9 cellular contexts compared by ENCODE assay signal in the genomic region with DNA sequence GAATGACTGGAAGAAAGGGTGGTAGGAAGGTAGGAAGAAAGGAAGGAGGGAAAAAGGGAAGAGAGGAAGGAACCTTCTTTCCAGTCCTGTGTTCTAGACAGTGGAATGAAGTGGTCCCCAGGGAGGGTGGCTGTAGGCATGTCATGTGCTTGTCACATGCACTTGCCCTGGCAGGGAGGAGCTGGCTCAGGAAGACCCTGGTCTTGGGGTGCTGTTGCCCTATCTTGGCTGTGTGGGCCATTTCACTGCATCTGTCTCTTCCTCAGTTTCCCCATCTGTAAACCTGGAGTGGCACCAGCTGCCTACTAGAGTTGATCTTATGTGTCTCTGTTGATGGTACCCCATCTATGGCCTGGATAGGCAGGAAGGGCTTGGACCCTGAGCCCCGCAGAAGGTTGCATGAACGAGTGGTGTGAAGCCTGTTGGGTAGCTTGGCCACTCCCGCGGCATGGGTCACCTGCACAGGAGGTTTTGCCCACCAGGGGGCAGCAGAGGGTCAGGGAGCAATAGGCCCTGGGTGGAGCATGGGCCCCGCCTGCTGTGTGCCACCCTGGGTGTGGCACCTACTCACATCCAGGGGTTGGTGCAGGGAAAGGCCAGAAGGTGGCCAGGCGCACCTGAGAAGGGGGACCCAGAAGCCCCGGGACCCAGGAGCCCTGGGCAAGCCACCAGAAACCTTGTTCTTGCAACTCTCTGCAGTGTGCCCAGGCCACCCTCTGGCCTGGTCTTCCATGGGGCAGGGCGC. TPM values are rescaled to one million over a fixed set of nuclear protein-coding genes. Genes with fewer than 3 reads are reported as not detected.
DNase-seq lines count a peak whose midpoint lies in the region; TF ChIP-seq lines count a peak whose summit lies in the region.
"Had no signal": no experiment of that assay in that cellular context is flagged by ENCODE, and none has a peak within 500 bp of the region (broad histone marks: within the 10 kb centered on the region; RNA-seq: fewer than 3 reads in every experiment).

No MANE protein-coding gene starts in this region.

- CTCF ChIA-PET in activated CD4-positive, alpha-beta memory T cell treated with anti-CD3 and anti-CD28 coated beads, Interleukin-2, amount 10 ng/mL, durations not matched to agents 7 days and 5 days (lab: Charles Lee), result interaction anchor here (0.7 to 1.5 kb wide), 4 partner anchors 8 to 1711 kb away, joined by 3 to 4 read pairs (median 3); no protein-coding TSS in a partner anchor

- peaks cover 2% of the 10 kb centered on the region for H3K4me1 Mint-ChIP-seq in activated CD4-positive, alpha-beta memory T cell treated with anti-CD3 and anti-CD28 coated beads, Interleukin-2, amount 10 ng/mL, durations not matched to agents 7 days and 5 days
- H3K4me1 Mint-ChIP-seq in endodermal cell, result peaks cover 8% of the 10 kb centered on the region
- H3K4me1 Mint-ChIP-seq in neural progenitor cell, result peaks cover 10% of the 10 kb centered on the region

- H3K9me3 ChIP-seq in endodermal cell (ENCODE audit: control insufficient read depth, low read length) (no peaks in the 10 kb centered on the region), neural progenitor cell (ENCODE audit: low read depth) (no peaks in the 10 kb centered on the region), tibial artery (no peaks in the 10 kb centered on the region)

- no peak overlapping the region for H3K27ac Mint-ChIP-seq in activated CD4-positive, alpha-beta memory T cell treated with anti-CD3 and anti-CD28 coated beads, Interleukin-2, amount 10 ng/mL, durations not matched to agents 7 days and 5 days
- no peak overlapping the region for H3K27ac Mint-ChIP-seq in endodermal cell
- peak overlapping the region; percentile 8 for H3K27ac Mint-ChIP-seq in neural progenitor cell
- H3K27ac Mint-ChIP-seq: activated naive CD8-positive, alpha-beta T cell had no signal

- DNase-seq in GM03348 (ENCODE audit: low spot score), result peak; percentile 59
- DNase-seq in HFF-Myc (ENCODE audit: extremely low read depth, low read depth), result no peak
- peak; percentile 30 for DNase-seq in NCI-H2107 (lab: John Stamatoyannopoulos, UW)
- peak; percentile 83 for DNase-seq in activated CD4-positive, alpha-beta memory T cell treated with anti-CD3 and anti-CD28 coated beads, Interleukin-2, amount 10 ng/mL, durations not matched to agents 7 days and 5 days
- peak; percentile 93 for DNase-seq in endodermal cell
- DNase-seq in neural progenitor cell (ENCODE audit: low spot score), result peak; percentile 54
- DNase-seq in tibial artery, result peak; percentile 67 to 78
- DNase-seq in DMS79 treated with DMSO at 0.1 percent for 48 hours (lab: John Stamatoyannopoulos, UW), result no peak

- H3K27me3 ChIP-seq in endodermal cell (ENCODE audit: control insufficient read depth, insufficient read depth, low read length, poor library complexity, severe bottlenecking) (peaks cover 6% of the 10 kb centered on the region), neural progenitor cell (no peaks in the 10 kb centered on the region), tibial artery (peaks cover 0 to 3% of the 10 kb centered on the region in 2 donors)

- intact Hi-C loops in tibial artery (cut with DNase I; ENCODE audit: low total_unique reads), result loop anchor here (5.0 kb wide), 1 partner anchor 776 kb away; no protein-coding TSS in a partner anchor

- no peaks in the 10 kb centered on the region for H3F3A ChIP-seq in neural progenitor cell (ENCODE audit: low read depth)

- 76 to 95% methylated on average over 3 to 8 of the region's 8 CpGs for WGBS in endodermal cell (ENCODE audit: insufficient coverage in 1 of 2, insufficient read length in 1 of 2), 2 experiments

- POLR2A ChIA-PET in activated CD4-positive, alpha-beta memory T cell treated with anti-CD3 and anti-CD28 coated beads, Interleukin-2, amount 10 ng/mL, durations not matched to agents 7 days and 5 days (lab: Charles Lee), result no interaction called here

- H3K4me2 ChIP-seq in neural progenitor cell, result no peak overlapping the region

- H3K9me3 Mint-ChIP-seq in activated CD4-positive, alpha-beta memory T cell treated with anti-CD3 and anti-CD28 coated beads, Interleukin-2, amount 10 ng/mL, durations not matched to agents 7 days and 5 days, result no peaks in the 10 kb centered on the region
- H3K9me3 Mint-ChIP-seq in endodermal cell (no peaks in the 10 kb centered on the region), neural progenitor cell (peaks cover 5% of the 10 kb centered on the region)

- no peak overlapping the region for H3K27ac ChIP-seq in endodermal cell (ENCODE audit: low read depth, low read length)
- H3K27ac ChIP-seq in neural progenitor cell, result no peak overlapping the region
- no peak overlapping the region for H3K27ac ChIP-seq in tibial artery

- H3K4me3 ChIP-seq in HFF-Myc (replicated peaks; ENCODE audit: low read depth, low read length), result no peak overlapping the region
- H3K4me3 ChIP-seq in endodermal cell (ENCODE audit: low read length), result no peak overlapping the region
- H3K4me3 ChIP-seq in neural progenitor cell, result no peak overlapping the region
- no peak overlapping the region for H3K4me3 ChIP-seq in tibial artery

- H3K36me3 Mint-ChIP-seq in activated CD4-positive, alpha-beta memory T cell treated with anti-CD3 and anti-CD28 coated beads, Interleukin-2, amount 10 ng/mL, durations not matched to agents 7 days and 5 days (ENCODE audit: low read depth), result no peaks in the 10 kb centered on the region
- no peaks in the 10 kb centered on the region for H3K36me3 Mint-ChIP-seq in endodermal cell (ENCODE audit: low read depth)
- H3K36me3 Mint-ChIP-seq in neural progenitor cell, result no peaks in the 10 kb centered on the region
- H3K36me3 Mint-ChIP-seq: activated naive CD8-positive, alpha-beta T cell had no signal

- no peaks in the 10 kb centered on the region for H3K79me2 ChIP-seq in neural progenitor cell (ENCODE audit: low read depth)

- H3K27me3 Mint-ChIP-seq in activated CD4-positive, alpha-beta memory T cell treated with anti-CD3 and anti-CD28 coated beads, Interleukin-2, amount 10 ng/mL, durations not matched to agents 7 days and 5 days, result no peaks in the 10 kb centered on the region
- H3K27me3 Mint-ChIP-seq in endodermal cell (ENCODE audit: insufficient read depth), result no peaks in the 10 kb centered on the region
- H3K27me3 Mint-ChIP-seq in neural progenitor cell (ENCODE audit: insufficient read depth, low read depth), result peaks cover 15% of the 10 kb centered on the region
- H3K27me3 Mint-ChIP-seq: activated naive CD8-positive, alpha-beta T cell had no signal

- H3K36me3 ChIP-seq in endodermal cell (ENCODE audit: control insufficient read depth, insufficient read depth, low read length) (no peaks in the 10 kb centered on the region), neural progenitor cell (no peaks in the 10 kb centered on the region), tibial artery (no peaks in the 10 kb centered on the region)

- H3K4me1 ChIP-seq in endodermal cell (ENCODE audit: control insufficient read depth, insufficient read depth, low read length) (no peaks in the 10 kb centered on the region), neural progenitor cell (peaks cover 6% of the 10 kb centered on the region), tibial artery (no peaks in the 10 kb centered on the region)

- no peaks in the 10 kb centered on the region for H4K20me1 ChIP-seq in neural progenitor cell (ENCODE audit: low read depth)

- no peak overlapping the region for H2AFZ ChIP-seq in neural progenitor cell (replicated peaks)

- TF ChIP-seq CTCF in HFF-Myc (IDR thresholded peaks at IDR 0.05; ENCODE audit: low read depth, low read length, missing control alignments) (peak; percentile 71), endodermal cell (conservative IDR thresholded peaks at IDR 0.05) (peak; percentile 92), neural progenitor cell (IDR thresholded peaks at IDR 0.05) (peak; percentile 63), tibial artery (IDR thresholded peaks at IDR 0.05) (peak; percentile 54)

- H3K9ac ChIP-seq in endodermal cell (ENCODE audit: extremely low read depth, low read length, poor library complexity, severe bottlenecking) (no peak overlapping the region), neural progenitor cell (no peak overlapping the region)

- no peak overlapping the region for H3K4me3 Mint-ChIP-seq in activated CD4-positive, alpha-beta memory T cell treated with anti-CD3 and anti-CD28 coated beads, Interleukin-2, amount 10 ng/mL, durations not matched to agents 7 days and 5 days
- H3K4me3 Mint-ChIP-seq in endodermal cell (no peak overlapping the region), neural progenitor cell (no peak overlapping the region)
- H3K4me3 Mint-ChIP-seq: activated naive CD8-positive, alpha-beta T cell had no signal

RNA-seq across cellular contexts. Expression of a gene that starts 25.1 kb away (rescaled TPM):
- total RNA-seq in activated CD4-positive, alpha-beta memory T cell treated with anti-CD3 and anti-CD28 coated beads, Interleukin-2, amount 10 ng/mL, durations not matched to agents 7 days and 5 days, result not detected
- total RNA-seq in endodermal cell (10 to 100 TPM in 1 of 2 donors, 1 to 10 TPM in 1; 5.3 to 15.3 TPM), neural progenitor cell (ENCODE audit: low replicate concordance) (7.3 and 10.6 TPM in 2 replicates)
- polyA plus RNA-seq in endodermal cell (2013, experiment 1 of 2), result 5.6 TPM
- 2.9 TPM for polyA plus RNA-seq in endodermal cell (2013, experiment 2 of 2)

RNA-seq across cellular contexts. Expression of a gene that starts 52.5 kb away (rescaled TPM):
- not detected for total RNA-seq in activated CD4-positive, alpha-beta memory T cell treated with anti-CD3 and anti-CD28 coated beads, Interleukin-2, amount 10 ng/mL, durations not matched to agents 7 days and 5 days
- total RNA-seq in endodermal cell (1 to 10 TPM in 1 of 2 donors, under 1 TPM in 1; 0.86 to 2.0 TPM), neural progenitor cell (ENCODE audit: low replicate concordance) (0.15 and 0.65 TPM in 2 replicates)
- polyA plus RNA-seq in endodermal cell (2013, experiment 1 of 2), result 0.78 TPM
- polyA plus RNA-seq in endodermal cell (2013, experiment 2 of 2), result 0.87 TPM

Comparison
In these comparisons a context has a peak if more than half of its experiments do, and no peak if none do; other contexts are left out.
1. DNase-seq: peak in GM03348 (single experiment), NCI-H2107 (single experiment), activated CD4-positive, alpha-beta memory T cell treated with anti-CD3 and anti-CD28 coated beads, Interleukin-2, amount 10 ng/mL, durations not matched to agents 7 days and 5 days (single experiment), endodermal cell (single experiment), neural progenitor cell (single experiment) and tibial artery (2 of 2); none in HFF-Myc (single experiment) and DMS79 treated with DMSO at 0.1 percent for 48 hours (single experiment).
2. Peak in every context shown above with its lines, with median percentiles within 50 percentile points of each other: CTCF ChIP-seq.